In the genomic region with DNA sequence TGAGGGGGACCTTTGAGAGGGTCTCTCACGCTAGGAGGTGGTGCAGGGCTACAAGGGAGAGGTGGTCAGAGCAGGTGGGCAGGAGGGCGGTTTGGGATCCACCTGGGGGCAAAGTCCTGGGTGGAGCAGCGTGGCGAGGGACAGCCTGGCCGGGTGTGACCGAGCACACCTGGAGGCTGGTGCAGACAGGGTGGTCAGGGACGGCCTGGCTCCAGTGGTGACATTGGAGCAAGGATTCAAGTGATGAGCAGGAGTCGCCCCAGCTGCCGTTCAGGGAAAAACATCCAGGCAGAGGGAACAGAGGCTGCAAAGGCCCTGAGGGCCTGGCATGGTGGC, we compare ENCODE assay signal across 14 cellular contexts.
"Had no signal": no experiment of that assay in that cellular context is flagged by ENCODE, and none has a peak within 500 bp of the region (broad histone marks: within the 10 kb centered on the region; RNA-seq: fewer than 3 reads in every experiment).

No MANE protein-coding gene starts in this region.

- H3K27ac Mint-ChIP-seq: activated CD4-positive, alpha-beta T cell treated with anti-CD3 and anti-CD28 coated beads, Interleukin-2, amount 10 ng/mL, durations not matched to agents 7 days and 5 days; activated naive CD8-positive, alpha-beta T cell treated with anti-CD3 and anti-CD28 coated beads, Interleukin-2, amount 50 U/mL, for 24 hours; naive thymus-derived CD4-positive, alpha-beta T cell; stimulated activated naive CD8-positive, alpha-beta T cell treated with anti-CD3 and anti-CD28 coated beads, Interleukin-15, Interleukin-2, amounts not matched to agents 100 ng/mL and 50 ng/mL, for 24 hours had no signal

- H3K4me3 ChIP-seq: psoas muscle, sigmoid colon had no signal

- H3K27me3 Mint-ChIP-seq: activated CD4-positive, alpha-beta T cell treated with anti-CD3 and anti-CD28 coated beads, Interleukin-2, amount 10 ng/mL, durations not matched to agents 7 days and 5 days; activated naive CD8-positive, alpha-beta T cell treated with anti-CD3 and anti-CD28 coated beads, Interleukin-2, amount 50 U/mL, for 24 hours; naive thymus-derived CD4-positive, alpha-beta T cell; stimulated activated naive CD8-positive, alpha-beta T cell treated with anti-CD3 and anti-CD28 coated beads, Interleukin-15, Interleukin-2, amounts not matched to agents 100 ng/mL and 50 ng/mL, for 24 hours; T-helper 17 cell had no signal

- H3K27me3 ChIP-seq: sigmoid colon had no signal

- H3K4me3 Mint-ChIP-seq: activated CD4-positive, alpha-beta T cell treated with anti-CD3 and anti-CD28 coated beads, Interleukin-2, amount 10 ng/mL, durations not matched to agents 7 days and 5 days; activated naive CD8-positive, alpha-beta T cell treated with anti-CD3 and anti-CD28 coated beads, Interleukin-2, amount 50 U/mL, for 24 hours; naive thymus-derived CD4-positive, alpha-beta T cell; stimulated activated naive CD8-positive, alpha-beta T cell treated with anti-CD3 and anti-CD28 coated beads, Interleukin-15, Interleukin-2, amounts not matched to agents 100 ng/mL and 50 ng/mL, for 24 hours; T-helper 17 cell had no signal

- H3K4me1 Mint-ChIP-seq: activated CD4-positive, alpha-beta T cell treated with anti-CD3 and anti-CD28 coated beads, Interleukin-2, amount 10 ng/mL, durations not matched to agents 7 days and 5 days had no signal

- H3K9me3 Mint-ChIP-seq: activated CD4-positive, alpha-beta T cell treated with anti-CD3 and anti-CD28 coated beads, Interleukin-2, amount 10 ng/mL, durations not matched to agents 7 days and 5 days; activated naive CD8-positive, alpha-beta T cell treated with anti-CD3 and anti-CD28 coated beads, Interleukin-2, amount 50 U/mL, for 24 hours; naive thymus-derived CD4-positive, alpha-beta T cell; stimulated activated naive CD8-positive, alpha-beta T cell treated with anti-CD3 and anti-CD28 coated beads, Interleukin-15, Interleukin-2, amounts not matched to agents 100 ng/mL and 50 ng/mL, for 24 hours had no signal

- DNase-seq: activated CD4-positive, alpha-beta T cell treated with anti-CD3 and anti-CD28 coated beads, Interleukin-2, amount 10 ng/mL, durations not matched to agents 7 days and 5 days; activated CD4-positive, CD25-positive, alpha-beta regulatory T cell; activated CD8-positive, alpha-beta memory T cell treated with anti-CD3 and anti-CD28 coated beads for 24 hours; activated naive CD4-positive, alpha-beta T cell treated with Interleukin-2 at 50 U/mL for 16 hours; activated naive CD8-positive, alpha-beta T cell treated with anti-CD3 and anti-CD28 coated beads, Interleukin-2, amount 50 U/mL, for 24 hours; cerebellar nuclear complex; kidney glomerular epithelial cell; naive thymus-derived CD4-positive, alpha-beta T cell; occipital lobe; psoas muscle; stimulated activated CD4-positive, alpha-beta T cell treated with anti-CD3 and anti-CD28 coated beads, Interleukin-12 subunit alpha, Interleukin-12 subunit beta, amount 100 ng/mL, for 4 hours; T-helper 17 cell had no signal

- H3K9me3 ChIP-seq: psoas muscle, sigmoid colon had no signal

- H3K4me1 ChIP-seq: psoas muscle had no signal

- H3K36me3 Mint-ChIP-seq: naive thymus-derived CD4-positive, alpha-beta T cell had no signal

- H3K27ac ChIP-seq: psoas muscle had no signal
